In the genomic region with DNA sequence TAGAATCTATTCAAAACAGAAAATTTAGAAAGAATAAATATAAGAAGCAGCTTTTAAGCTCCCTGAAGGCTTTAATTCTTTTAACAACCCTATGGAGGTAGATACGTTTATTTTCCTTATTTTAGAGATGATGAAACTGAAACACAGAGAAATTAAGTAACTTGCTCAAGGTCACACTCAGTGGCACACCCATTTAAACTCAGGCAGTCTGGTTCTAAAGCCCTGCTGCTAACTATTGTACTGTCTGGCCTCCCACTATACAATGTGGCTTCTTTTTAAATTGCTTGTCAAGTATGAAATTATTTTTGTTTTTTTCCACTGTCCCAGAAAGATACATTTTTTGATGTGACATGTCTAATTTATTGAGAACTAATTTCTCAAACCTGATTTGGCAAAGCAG, we compare ENCODE assay signal across 9 cellular contexts. TPM values are rescaled to one million over a fixed set of nuclear protein-coding genes. Genes with fewer than 3 reads are reported as not detected.
DNase-seq lines count a peak whose midpoint lies in the region; ATAC-seq and TF ChIP-seq lines count a peak whose summit lies in the region.
"Had no signal": no experiment of that assay in that cellular context is flagged by ENCODE, and none has a peak within 500 bp of the region (broad histone marks: within the 10 kb centered on the region; RNA-seq: fewer than 3 reads in every experiment).

No MANE protein-coding gene starts in this region.

- H3K4me1 ChIP-seq in GM23248 (ENCODE audit: insufficient read depth) (peaks cover 25% of the 10 kb centered on the region), OCI-LY1 (ENCODE audit: insufficient read depth, low read length, severe bottlenecking) (peaks cover 53% of the 10 kb centered on the region), endocrine pancreas (ENCODE audit: control insufficient read depth, insufficient read depth, low read length) (peaks cover 9% of the 10 kb centered on the region), psoas muscle (peaks cover 64% of the 10 kb centered on the region)

- H3F3A ChIP-seq in GM23248 (ENCODE audit: insufficient read depth): peaks cover 25% of the 10 kb centered on the region
- H3F3A ChIP-seq in OCI-LY1 (ENCODE audit: insufficient read depth, low read length): no peaks in the 10 kb centered on the region

- H3K36me3 ChIP-seq in GM23248 (ENCODE audit: low read depth): no peaks in the 10 kb centered on the region
- H3K36me3 ChIP-seq in OCI-LY1 (ENCODE audit: insufficient read depth, low read length): peaks cover 32% of the 10 kb centered on the region
- H3K36me3 ChIP-seq in endocrine pancreas (ENCODE audit: control insufficient read depth, insufficient read depth, low read length): no peaks in the 10 kb centered on the region
- H3K36me3 ChIP-seq in psoas muscle (ENCODE audit: insufficient read depth in 1 of 2, low read depth in 1 of 2): no peaks in the 10 kb centered on the region

- WGBS in GM23248 (ENCODE audit: low coverage in 1 of 2, low lambda C conversion rate in 2 of 2, missing lambda C conversion rate in 2 of 2), 2 experiments: 2 to 5% methylated on average over 1 of the region's 1 CpG
- WGBS in psoas muscle, 3 donors: 13 to 23% (median 20%) methylated on average over 1 of the region's 1 CpG

- DNase-seq in GM23248 (peak; percentile 41), psoas muscle (no peak), glomerular visceral epithelial cell (ENCODE audit: extremely low spot score) (no peak)

- H3K9me3 ChIP-seq in GM23248 (ENCODE audit: low read depth) (no peaks in the 10 kb centered on the region), OCI-LY1 (ENCODE audit: low read length) (no peaks in the 10 kb centered on the region), endocrine pancreas (ENCODE audit: control insufficient read depth, low read length) (no peaks in the 10 kb centered on the region), psoas muscle (no peaks in the 10 kb centered on the region)

- H3K9ac ChIP-seq in GM23248: peak overlapping the region; percentile 94
- H3K9ac ChIP-seq in OCI-LY1 (ENCODE audit: low read length): peak overlapping the region; percentile 85
- peak overlapping the region; percentile 51 for H3K9ac ChIP-seq in endocrine pancreas (ENCODE audit: control insufficient read depth, insufficient read depth, low read length)

- peak overlapping the region; percentile 89 for H3K27ac ChIP-seq in GM23248
- H3K27ac ChIP-seq in OCI-LY1 (ENCODE audit: low read depth, low read length, poor library complexity, severe bottlenecking): no peak overlapping the region
- H3K27ac ChIP-seq in psoas muscle: peak overlapping the region; percentile 96

- H4K20me1 ChIP-seq in GM23248 (ENCODE audit: insufficient read depth) (peaks cover 21% of the 10 kb centered on the region), OCI-LY1 (ENCODE audit: insufficient read depth, low read length) (no peaks in the 10 kb centered on the region)

- no peak for TF ChIP-seq CTCF in OCI-LY1 (IDR thresholded peaks at IDR 0.05; ENCODE audit: low read length)
- TF ChIP-seq CTCF in psoas muscle (IDR thresholded peaks at IDR 0.05): no peak

- no peaks in the 10 kb centered on the region for H3K9me2 ChIP-seq in GM23248 (ENCODE audit: insufficient read depth)
- no peaks in the 10 kb centered on the region for H3K9me2 ChIP-seq in OCI-LY1 (ENCODE audit: low read depth, low read length)

- no peak for ATAC-seq in psoas muscle
- ATAC-seq in GM21447 (IDR thresholded peaks at IDR 0.05; ENCODE audit: unreplicated experiment): no peak
- ATAC-seq in HG03432 (IDR thresholded peaks at IDR 0.05; ENCODE audit: unreplicated experiment): no peak

- H2AFZ ChIP-seq in GM23248 (no peak overlapping the region), OCI-LY1 (ENCODE audit: low read length) (no peak overlapping the region)

- H3K27me3 ChIP-seq in GM23248 (replicated peaks; ENCODE audit: insufficient read depth) (no peaks in the 10 kb centered on the region), OCI-LY1 (ENCODE audit: insufficient read depth, low read length) (no peaks in the 10 kb centered on the region), endocrine pancreas (ENCODE audit: control insufficient read depth, insufficient read depth, low read length) (no peaks in the 10 kb centered on the region), psoas muscle (ENCODE audit: insufficient read depth in 3 of 3, low read length in 2 of 3) (no peaks in the 10 kb centered on the region)

- in situ Hi-C loops in GM23248 (cut with MboI): no loop called here

- H3K79me2 ChIP-seq in GM23248 (ENCODE audit: insufficient read depth): peaks cover 89% of the 10 kb centered on the region
- peaks cover 64% of the 10 kb centered on the region for H3K79me2 ChIP-seq in OCI-LY1 (ENCODE audit: insufficient read depth, low read length)

- H3K4me3 ChIP-seq in GM23248: peak overlapping the region; percentile 83
- peak overlapping the region; percentile 94 for H3K4me3 ChIP-seq in OCI-LY1 (ENCODE audit: low read depth, low read length, poor library complexity, severe bottlenecking)
- peak overlapping the region; percentile 94 for H3K4me3 ChIP-seq in endocrine pancreas (ENCODE audit: control insufficient read depth, insufficient read depth, low read length)
- H3K4me3 ChIP-seq in psoas muscle: peak overlapping the region; percentile 86

- peak overlapping the region; percentile 99 for H3K4me2 ChIP-seq in GM23248 (ENCODE audit: unreplicated experiment)
- peak overlapping the region; percentile 90 for H3K4me2 ChIP-seq in OCI-LY1 (ENCODE audit: low read length)

- intact Hi-C loops in psoas muscle (cut with DNase I): no loop called here

RNA-seq across cellular contexts. Expression of gene FAM217A, which starts 55.7 kb away (rescaled TPM):
- total RNA-seq in GM23248 (2014; rRNA removed; shearing (Covaris generic)): not detected in 2 replicates
- polyA plus RNA-seq in GM23248 (2016; fragmentation: Nextera tagmentation; extraction: Ambion mirVana) (not detected in 2 replicates), psoas muscle (not detected)
- total RNA-seq in psoas muscle: not detected
- total RNA-seq: glomerular endothelial cell, NCI-H460 had no signal
